In the genomic region with DNA sequence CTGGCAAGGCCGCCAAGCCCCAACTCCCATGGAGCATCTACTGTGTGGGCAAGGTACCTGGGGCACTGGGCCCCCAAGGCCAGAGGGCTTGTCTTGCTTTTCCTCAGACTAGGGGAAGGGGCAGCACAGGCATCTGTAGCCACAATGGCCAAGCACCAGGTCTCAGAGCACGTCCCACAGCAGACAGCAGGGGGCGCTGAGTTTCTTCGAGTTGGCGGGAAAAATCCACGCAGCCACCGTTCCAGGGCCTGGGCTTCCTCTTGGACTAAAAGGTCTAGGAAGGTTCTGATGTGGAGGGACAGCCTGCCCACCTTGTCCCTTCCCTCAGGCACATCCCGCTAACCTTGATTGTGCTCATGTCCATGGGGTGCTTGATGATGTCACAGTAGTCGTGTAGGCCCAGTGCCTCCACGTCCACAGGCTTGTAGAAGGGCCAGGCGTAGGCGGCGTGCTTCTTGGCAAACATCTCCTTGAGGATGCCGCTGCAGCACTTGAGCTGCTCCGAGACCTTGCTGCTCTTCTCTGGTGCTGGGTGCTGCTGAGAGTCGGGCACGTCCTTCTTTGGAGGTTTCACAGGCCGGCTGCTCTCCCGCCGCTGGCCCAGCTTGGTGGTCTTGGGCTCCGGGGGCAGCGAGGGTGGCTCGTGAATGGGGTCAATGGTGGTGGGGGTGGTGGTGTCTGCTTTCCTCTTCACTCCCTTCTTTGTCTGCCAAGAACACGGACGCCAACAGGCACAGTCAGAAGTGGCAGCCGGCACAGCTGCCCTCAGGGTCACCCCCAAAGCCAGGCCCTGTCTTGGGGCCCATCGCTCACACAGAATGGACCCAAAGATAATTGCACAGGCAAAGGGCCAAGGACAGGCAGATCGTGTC, we compare ENCODE assay signal across 8 cellular contexts.
DNase-seq lines count a peak whose midpoint lies in the region; ATAC-seq and TF ChIP-seq lines count a peak whose summit lies in the region.

No MANE protein-coding gene starts in this region.

- H3F3A ChIP-seq in DOHH2 (ENCODE audit: control insufficient read depth, insufficient read depth), result peaks cover 6% of the 10 kb centered on the region
- H3F3A ChIP-seq in MM.1S (ENCODE audit: insufficient read depth, low read length), result peaks cover 3% of the 10 kb centered on the region; the same call in 1 of the 2 replicates

- peak; percentile 40 for DNase-seq in MM.1S
- DNase-seq in WERI-Rb-1, result peak; percentile 83
- peak; percentile 51 for DNase-seq in brain microvascular endothelial cell
- DNase-seq in iris pigment epithelial cell (ENCODE audit: low read depth), result peak; percentile 62
- peak; percentile 41 to 60 for DNase-seq in stimulated activated CD4-positive, alpha-beta T cell treated with anti-CD3 and anti-CD28 coated beads, Interleukin-15, amount 100 ng/mL, for 1 hour (ENCODE audit: low read depth in 1 of 2, low spot score in 1 of 2)

- H3K4me3 ChIP-seq in DOHH2 (ENCODE audit: low read length) (no peak overlapping the region), MM.1S (ENCODE audit: low read length) (no peak overlapping the region), WERI-Rb-1 (ENCODE audit: low read depth, low read length) (no peak overlapping the region), brain microvascular endothelial cell (ENCODE audit: low read depth, low read length) (no peak overlapping the region)

- H4K20me1 ChIP-seq in DOHH2 (ENCODE audit: control insufficient read depth, insufficient read depth, low read depth, low read length), result peaks cover 8% of the 10 kb centered on the region; the same call in 1 of the 2 replicates
- peaks cover 27% of the 10 kb centered on the region for H4K20me1 ChIP-seq in MM.1S (ENCODE audit: insufficient read depth, low read length)

- TF ChIP-seq CTCF in DOHH2 (IDR thresholded peaks at IDR 0.05; ENCODE audit: low read depth, low read length, poor library complexity, severe bottlenecking), result peak; percentile 92
- TF ChIP-seq CTCF in MM.1S (IDR thresholded peaks at IDR 0.05; ENCODE audit: low read length), result peak; percentile 67
- TF ChIP-seq CTCF in WERI-Rb-1 (IDR thresholded peaks at IDR 0.05; ENCODE audit: low read depth, low read length), result peak; percentile 94
- TF ChIP-seq CTCF in brain microvascular endothelial cell (IDR thresholded peaks at IDR 0.05; ENCODE audit: low read depth, low read length, missing control alignments), result peak; percentile 87

- H3K4me1 ChIP-seq in DOHH2 (ENCODE audit: control insufficient read depth, low read length), result no peaks in the 10 kb centered on the region
- H3K4me1 ChIP-seq in MM.1S (ENCODE audit: low read length), result peaks cover 9% of the 10 kb centered on the region; the same call in 1 of the 2 replicates

- H3K36me3 ChIP-seq in DOHH2 (ENCODE audit: control insufficient read depth, low read length) (peaks cover 99% of the 10 kb centered on the region), MM.1S (replicated peaks; ENCODE audit: insufficient read depth, low read length) (peaks cover 15% of the 10 kb centered on the region), WERI-Rb-1 (peaks cover 94% of the 10 kb centered on the region), brain microvascular endothelial cell (replicated peaks) (peaks cover 62% of the 10 kb centered on the region)

- ATAC-seq in HG02852 (IDR thresholded peaks at IDR 0.05; ENCODE audit: unreplicated experiment), result no peak
- no peak for ATAC-seq in HG02571 (IDR thresholded peaks at IDR 0.05; ENCODE audit: unreplicated experiment)

- no peaks in the 10 kb centered on the region for H3K9me2 ChIP-seq in DOHH2 (replicated peaks; ENCODE audit: control insufficient read depth, low read length)
- H3K9me2 ChIP-seq in MM.1S (replicated peaks; ENCODE audit: insufficient read depth, low read length), result no peaks in the 10 kb centered on the region

- no peak overlapping the region for H3K9ac ChIP-seq in MM.1S (ENCODE audit: low read length)

- in situ Hi-C loops in brain microvascular endothelial cell (cut with HindIII; ENCODE audit: low pct_ligation_motif_present, low sequenced_read_pairs), result no loop called here

- no peak overlapping the region for H3K27ac ChIP-seq in DOHH2 (ENCODE audit: low read depth, low read length)
- H3K27ac ChIP-seq in MM.1S (ENCODE audit: low read length), result no peak overlapping the region
- peak overlapping the region; percentile 48 for H3K27ac ChIP-seq in WERI-Rb-1
- no peak overlapping the region for H3K27ac ChIP-seq in brain microvascular endothelial cell

- H3K27me3 ChIP-seq in DOHH2 (ENCODE audit: control insufficient read depth, low read length) (no peaks in the 10 kb centered on the region), MM.1S (replicated peaks; ENCODE audit: insufficient read depth, low read length) (no peaks in the 10 kb centered on the region), WERI-Rb-1 (ENCODE audit: insufficient read depth, low read depth, severe bottlenecking) (no peaks in the 10 kb centered on the region), brain microvascular endothelial cell (replicated peaks) (no peaks in the 10 kb centered on the region)

- H3K4me2 ChIP-seq in DOHH2 (ENCODE audit: low read length) (no peak overlapping the region), MM.1S (ENCODE audit: low read depth, low read length) (no peak overlapping the region)

- H3K79me2 ChIP-seq in DOHH2 (ENCODE audit: control insufficient read depth, low read length) (peaks cover 70% of the 10 kb centered on the region), MM.1S (ENCODE audit: low read length) (peaks cover 87% of the 10 kb centered on the region)

- H3K9me3 ChIP-seq in DOHH2 (ENCODE audit: control insufficient read depth, insufficient read depth, low read length) (no peaks in the 10 kb centered on the region), MM.1S (replicated peaks; ENCODE audit: insufficient read depth, low read length) (no peaks in the 10 kb centered on the region), WERI-Rb-1 (ENCODE audit: severe bottlenecking) (no peaks in the 10 kb centered on the region)

- no peak overlapping the region for H2AFZ ChIP-seq in MM.1S (ENCODE audit: low read length)
